ENCODE assay signal across 10 cellular contexts in genomic region chr2:234293973-234294372, GRCh38.
A peak's percentile ranks its signal among the peaks of the same experiment; 100 is the strongest.
DNase-seq lines count a peak whose midpoint lies in the region; ATAC-seq and TF ChIP-seq lines count a peak whose summit lies in the region.
"Had no signal": no experiment of that assay in that cellular context is flagged by ENCODE, and none has a peak within 500 bp of the region (broad histone marks: within the 10 kb centered on the region; RNA-seq: fewer than 3 reads in every experiment).

No MANE protein-coding gene starts in this region.

- no peak overlapping the region for H3K9ac ChIP-seq in Loucy (ENCODE audit: low read depth, low read length, poor library complexity, severe bottlenecking)

- H3K36me3 Mint-ChIP-seq in activated T-helper 1 cell treated with anti-CD3 and anti-CD28 coated beads, Interleukin-12 subunit alpha, Interleukin-12 subunit beta, Interleukin-2, Interleukin-4 antibody, amounts not matched to agents 30 ng/mL and 10 ng/mL and 1 ng/mL, durations not matched to agents 14 hours and 24 hours and 36 hours (ENCODE audit: low read depth), result peaks cover 3% of the 10 kb centered on the region
- peaks cover 5% of the 10 kb centered on the region for H3K36me3 Mint-ChIP-seq in natural killer cell treated with Interleukin-12 subunit alpha and Interleukin-12 subunit beta and Interleukin-15 and Interleukin-18, amount 100 ng/mL, for 72 hours

- H3K27me3 Mint-ChIP-seq in activated T-helper 1 cell treated with anti-CD3 and anti-CD28 coated beads, Interleukin-12 subunit alpha, Interleukin-12 subunit beta, Interleukin-2, Interleukin-4 antibody, amounts not matched to agents 30 ng/mL and 10 ng/mL and 1 ng/mL, durations not matched to agents 14 hours and 24 hours and 36 hours (ENCODE audit: insufficient read depth), result no peaks in the 10 kb centered on the region
- no peaks in the 10 kb centered on the region for H3K27me3 Mint-ChIP-seq in natural killer cell treated with Interleukin-12 subunit alpha and Interleukin-12 subunit beta and Interleukin-15 and Interleukin-18, amount 100 ng/mL, for 72 hours

- H3K9me3 ChIP-seq in Loucy (ENCODE audit: insufficient read depth, low read depth, low read length), result no peaks in the 10 kb centered on the region

- no peaks in the 10 kb centered on the region for H3K27me3 ChIP-seq in Loucy (ENCODE audit: insufficient read depth, low read length, poor library complexity, severe bottlenecking)

- peaks cover 57% of the 10 kb centered on the region for H3K4me1 ChIP-seq in Loucy (ENCODE audit: insufficient read depth, low read length, poor library complexity, severe bottlenecking)

- TF ChIP-seq CTCF in Loucy (conservative IDR thresholded peaks at IDR 0.05; ENCODE audit: low read length), result peak; percentile 58

- H3K36me3 ChIP-seq in Loucy (ENCODE audit: insufficient read depth, low read length), result no peaks in the 10 kb centered on the region

- H3K9me3 Mint-ChIP-seq in activated T-helper 1 cell treated with anti-CD3 and anti-CD28 coated beads, Interleukin-12 subunit alpha, Interleukin-12 subunit beta, Interleukin-2, Interleukin-4 antibody, amounts not matched to agents 30 ng/mL and 10 ng/mL and 1 ng/mL, durations not matched to agents 14 hours and 24 hours and 36 hours, result no peaks in the 10 kb centered on the region
- no peaks in the 10 kb centered on the region for H3K9me3 Mint-ChIP-seq in natural killer cell treated with Interleukin-12 subunit alpha and Interleukin-12 subunit beta and Interleukin-15 and Interleukin-18, amount 100 ng/mL, for 72 hours

- no peaks in the 10 kb centered on the region for H3K79me2 ChIP-seq in Loucy (ENCODE audit: insufficient read depth, low read length)

- H3K4me2 ChIP-seq in Loucy (ENCODE audit: low read depth, low read length, poor library complexity, severe bottlenecking), result peak overlapping the region; percentile 86

- H3K9me2 ChIP-seq in Loucy (replicated peaks; ENCODE audit: low read depth, low read length), result no peaks in the 10 kb centered on the region

- no peak overlapping the region for H2AFZ ChIP-seq in Loucy (ENCODE audit: low read length)

- intact Hi-C loops in activated T-helper 1 cell treated with anti-CD3 and anti-CD28 coated beads, Interleukin-12 subunit alpha, Interleukin-12 subunit beta, Interleukin-2, Interleukin-4 antibody, amounts not matched to agents 30 ng/mL and 10 ng/mL and 1 ng/mL, durations not matched to agents 14 hours and 24 hours and 36 hours (cut with micrococcal nuclease), result loop anchor here (10.0 kb wide), 1 partner anchor 439 kb away; the partner anchor contains the start of gene HJURP

- H3K4me3 ChIP-seq in Loucy (ENCODE audit: low read length, poor library complexity, severe bottlenecking), result peak overlapping the region; percentile 56

- no peak for ATAC-seq in natural killer cell treated with Interleukin-12 subunit alpha and Interleukin-12 subunit beta and Interleukin-15 and Interleukin-18, amount 100 ng/mL, for 72 hours
- no peak for ATAC-seq in GM18870 (IDR thresholded peaks at IDR 0.05; ENCODE audit: unreplicated experiment)

- DNase-seq in DMS 273 (lab: John Stamatoyannopoulos, UW; ENCODE audit: unreplicated experiment), result peak; percentile 42
- DNase-seq in DMS 273 treated with DMSO at 0.1 percent for 48 hours (lab: John Stamatoyannopoulos, UW), result no peak
- DNase-seq in activated T-helper 1 cell treated with anti-CD3 and anti-CD28 coated beads, Interleukin-12 subunit alpha, Interleukin-12 subunit beta, Interleukin-2, Interleukin-4 antibody, amounts not matched to agents 30 ng/mL and 10 ng/mL and 1 ng/mL, durations not matched to agents 14 hours and 24 hours and 36 hours (ENCODE audit: low spot score), result no peak
- DNase-seq in natural killer cell treated with Interleukin-12 subunit alpha and Interleukin-12 subunit beta and Interleukin-15 and Interleukin-18, amount 100 ng/mL, for 72 hours (ENCODE audit: low spot score), result peak; percentile 45
- no peak for DNase-seq in NCI-H2227 (lab: John Stamatoyannopoulos, UW; ENCODE audit: unreplicated experiment)
- DNase-seq in NCI-H526 (lab: John Stamatoyannopoulos, UW), result no peak
- DNase-seq: NCI-H1048, posterior cingulate gyrus had no signal

- H3K4me1 Mint-ChIP-seq in activated T-helper 1 cell treated with anti-CD3 and anti-CD28 coated beads, Interleukin-12 subunit alpha, Interleukin-12 subunit beta, Interleukin-2, Interleukin-4 antibody, amounts not matched to agents 30 ng/mL and 10 ng/mL and 1 ng/mL, durations not matched to agents 14 hours and 24 hours and 36 hours (ENCODE audit: low read depth), result peaks cover 93% of the 10 kb centered on the region
- peaks cover 66 to 83% of the 10 kb centered on the region in 2 donors for H3K4me1 Mint-ChIP-seq in natural killer cell treated with Interleukin-12 subunit alpha and Interleukin-12 subunit beta and Interleukin-15 and Interleukin-18, amount 100 ng/mL, for 72 hours (ENCODE audit: low read depth in 2 of 2)

- H3K27ac Mint-ChIP-seq in activated T-helper 1 cell treated with anti-CD3 and anti-CD28 coated beads, Interleukin-12 subunit alpha, Interleukin-12 subunit beta, Interleukin-2, Interleukin-4 antibody, amounts not matched to agents 30 ng/mL and 10 ng/mL and 1 ng/mL, durations not matched to agents 14 hours and 24 hours and 36 hours, result peak overlapping the region; percentile 99
- peak overlapping the region; percentile 98 to 99 for H3K27ac Mint-ChIP-seq in natural killer cell treated with Interleukin-12 subunit alpha and Interleukin-12 subunit beta and Interleukin-15 and Interleukin-18, amount 100 ng/mL, for 72 hours

- H3F3A ChIP-seq in Loucy (ENCODE audit: low read depth), result peaks cover 25% of the 10 kb centered on the region

- H4K20me1 ChIP-seq in Loucy (ENCODE audit: insufficient read depth, low read length, poor library complexity, severe bottlenecking), result no peaks in the 10 kb centered on the region

- peak overlapping the region; percentile 40 for H3K4me3 Mint-ChIP-seq in activated T-helper 1 cell treated with anti-CD3 and anti-CD28 coated beads, Interleukin-12 subunit alpha, Interleukin-12 subunit beta, Interleukin-2, Interleukin-4 antibody, amounts not matched to agents 30 ng/mL and 10 ng/mL and 1 ng/mL, durations not matched to agents 14 hours and 24 hours and 36 hours
- peak overlapping the region; percentile 60 for H3K4me3 Mint-ChIP-seq in natural killer cell treated with Interleukin-12 subunit alpha and Interleukin-12 subunit beta and Interleukin-15 and Interleukin-18, amount 100 ng/mL, for 72 hours

Comparison
In these comparisons a context has a peak if more than half of its experiments do, and no peak if none do; other contexts are left out.
1. DNase-seq: peak in DMS 273 (single experiment) and natural killer cell treated with Interleukin-12 subunit alpha and Interleukin-12 subunit beta and Interleukin-15 and Interleukin-18, amount 100 ng/mL, for 72 hours (single experiment); none in DMS 273 treated with DMSO at 0.1 percent for 48 hours (single experiment), activated T-helper 1 cell treated with anti-CD3 and anti-CD28 coated beads, Interleukin-12 subunit alpha, Interleukin-12 subunit beta, Interleukin-2, Interleukin-4 antibody, amounts not matched to agents 30 ng/mL and 10 ng/mL and 1 ng/mL, durations not matched to agents 14 hours and 24 hours and 36 hours (single experiment), NCI-H2227 (single experiment) and NCI-H526 (0 of 2).